In the genomic region with DNA sequence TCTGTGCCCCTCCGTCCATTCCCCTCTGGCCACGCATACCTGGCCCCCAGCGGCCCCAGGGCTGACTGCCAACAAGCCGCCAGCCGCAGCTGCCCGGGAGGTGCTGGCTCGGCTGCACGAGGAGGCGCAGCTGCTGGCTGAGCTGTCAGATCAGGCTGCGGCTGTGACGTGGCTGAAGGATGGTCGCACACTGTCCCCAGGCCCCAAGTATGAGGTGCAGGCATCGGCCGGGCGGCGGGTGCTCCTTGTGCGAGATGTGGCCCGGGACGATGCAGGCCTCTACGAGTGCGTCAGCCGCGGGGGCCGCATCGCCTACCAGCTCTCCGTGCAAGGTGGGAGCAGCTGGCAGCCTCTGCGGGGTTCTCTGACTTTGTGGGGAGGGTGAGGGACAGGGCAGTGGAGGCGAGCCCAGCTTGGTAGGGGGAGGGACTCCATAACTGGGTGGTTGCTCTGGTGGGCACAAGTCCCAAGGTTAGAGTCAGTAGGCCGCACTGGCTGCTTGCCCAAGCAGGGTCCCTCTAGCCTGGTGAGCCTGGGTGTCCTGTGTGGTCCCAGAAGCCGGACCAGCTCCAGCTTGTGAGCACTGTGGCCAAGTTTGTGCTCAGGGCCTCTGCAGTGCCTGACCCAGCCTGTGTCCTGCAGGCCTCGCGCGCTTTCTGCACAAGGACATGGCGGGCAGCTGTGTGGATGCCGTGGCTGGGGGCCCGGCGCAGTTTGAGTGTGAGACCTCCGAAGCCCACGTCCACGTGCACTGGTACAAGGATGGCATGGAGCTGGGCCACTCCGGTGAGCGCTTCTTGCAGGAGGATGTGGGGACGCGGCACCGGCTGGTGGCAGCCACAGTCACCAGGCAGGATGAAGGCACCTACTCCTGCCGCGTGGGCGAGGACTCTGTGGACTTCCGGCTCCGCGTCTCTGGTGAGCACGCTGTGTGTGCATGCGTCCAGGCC, we compare ENCODE assay signal across 1 cellular context.
A peak's percentile ranks its signal among the peaks of the same experiment; 100 is the strongest.
TF ChIP-seq lines count a peak whose summit lies in the region.

No MANE protein-coding gene starts in this region.

TF ChIP-seq in HepG2, 621 proteins besides CTCF, POLR2A, EP300 and RAD21:
- TF ChIP-seq, protein P1, sequence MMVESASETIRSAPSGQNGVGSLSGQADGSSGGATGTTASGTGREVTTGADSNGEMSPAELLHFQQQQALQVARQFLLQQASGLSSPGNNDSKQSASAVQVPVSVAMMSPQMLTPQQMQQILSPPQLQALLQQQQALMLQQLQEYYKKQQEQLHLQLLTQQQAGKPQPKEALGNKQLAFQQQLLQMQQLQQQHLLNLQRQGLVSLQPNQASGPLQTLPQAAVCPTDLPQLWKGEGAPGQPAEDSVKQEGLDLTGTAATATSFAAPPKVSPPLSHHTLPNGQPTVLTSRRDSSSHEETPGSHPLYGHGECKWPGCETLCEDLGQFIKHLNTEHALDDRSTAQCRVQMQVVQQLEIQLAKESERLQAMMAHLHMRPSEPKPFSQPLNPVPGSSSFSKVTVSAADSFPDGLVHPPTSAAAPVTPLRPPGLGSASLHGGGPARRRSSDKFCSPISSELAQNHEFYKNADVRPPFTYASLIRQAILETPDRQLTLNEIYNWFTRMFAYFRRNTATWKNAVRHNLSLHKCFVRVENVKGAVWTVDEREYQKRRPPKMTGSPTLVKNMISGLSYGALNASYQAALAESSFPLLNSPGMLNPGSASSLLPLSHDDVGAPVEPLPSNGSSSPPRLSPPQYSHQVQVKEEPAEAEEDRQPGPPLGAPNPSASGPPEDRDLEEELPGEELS (CRISPR knock-in tag; IDR thresholded peaks at IDR 0.05), result no peak
- peak; percentile 85 for TF ChIP-seq ZNF329 (CRISPR knock-in tag; IDR thresholded peaks at IDR 0.05; ENCODE audit: low read depth)
TF ChIP-seq in HepG2: peak in this region for 1.
